ENCODE assay signal across 8 cellular contexts in genomic region chr9:38008168-38009034, GRCh38.
A peak's percentile ranks its signal among the peaks of the same experiment; 100 is the strongest.
DNase-seq lines count a peak whose midpoint lies in the region; ATAC-seq and TF ChIP-seq lines count a peak whose summit lies in the region.

No MANE protein-coding gene starts in this region.

- no peak for TF ChIP-seq CTCF in endodermal cell (conservative IDR thresholded peaks at IDR 0.05)
- no peak for TF ChIP-seq CTCF in natural killer cell (IDR thresholded peaks at IDR 0.05)
- no peak for TF ChIP-seq CTCF in type B pancreatic cell (conservative IDR thresholded peaks at IDR 0.05)

- no peak overlapping the region for H3K27ac ChIP-seq in endodermal cell (ENCODE audit: low read depth, low read length)

- H3K9me3 ChIP-seq in endodermal cell (ENCODE audit: control insufficient read depth, low read length), result no peaks in the 10 kb centered on the region

- no peaks in the 10 kb centered on the region for H3K9me3 Mint-ChIP-seq in endodermal cell
- no peaks in the 10 kb centered on the region for H3K9me3 Mint-ChIP-seq in natural killer cell
- no peaks in the 10 kb centered on the region for H3K9me3 Mint-ChIP-seq in type B pancreatic cell

- DNase-seq in DMS53 treated with DMSO at 0.1 percent for 48 hours (lab: John Stamatoyannopoulos, UW; ENCODE audit: unreplicated experiment) (peak; percentile 56), SW480 (ENCODE audit: low spot score) (peak; percentile 87), endodermal cell (peak; percentile 79), natural killer cell (peak; percentile 34), type B pancreatic cell (ENCODE audit: extremely low spot score, unreplicated experiment) (no peak), hippocampal formation (lab: John Stamatoyannopoulos, UW) (no peak)

- peaks cover 59% of the 10 kb centered on the region for H3K36me3 ChIP-seq in endodermal cell (ENCODE audit: control insufficient read depth, insufficient read depth, low read length)

- no peaks in the 10 kb centered on the region for H3K4me1 ChIP-seq in endodermal cell (ENCODE audit: control insufficient read depth, insufficient read depth, low read length)

- H3K27me3 ChIP-seq in endodermal cell (ENCODE audit: control insufficient read depth, insufficient read depth, low read length, poor library complexity, severe bottlenecking), result no peaks in the 10 kb centered on the region

- intact Hi-C loops in natural killer cell (cut with micrococcal nuclease), result no loop called here

- H3K4me3 Mint-ChIP-seq in endodermal cell (no peak overlapping the region), natural killer cell (peak overlapping the region; percentile 62), type B pancreatic cell (no peak overlapping the region)

- 56 to 62% methylated on average over 7 to 10 of the region's 10 CpGs for WGBS in endodermal cell (ENCODE audit: insufficient coverage in 1 of 2, insufficient read length in 1 of 2), 2 experiments

- H3K4me1 Mint-ChIP-seq in endodermal cell, result peaks cover 28% of the 10 kb centered on the region
- peaks cover 48 to 57% of the 10 kb centered on the region in 2 donors for H3K4me1 Mint-ChIP-seq in natural killer cell
- peaks cover 34% of the 10 kb centered on the region for H3K4me1 Mint-ChIP-seq in type B pancreatic cell (ENCODE audit: unreplicated experiment)

- ATAC-seq in GM19468 (IDR thresholded peaks at IDR 0.05; ENCODE audit: extremely low read depth, unreplicated experiment) (peak; percentile 51), HG03521 (IDR thresholded peaks at IDR 0.05; ENCODE audit: unreplicated experiment) (peak; percentile 61), natural killer cell (peak; percentile 65 to 73 (median 67))

- H3K27ac Mint-ChIP-seq in endodermal cell (peak overlapping the region; percentile 91), natural killer cell (peak overlapping the region; percentile 87 to 88), type B pancreatic cell (peak overlapping the region; percentile 92)

- peaks cover 23% of the 10 kb centered on the region for H3K36me3 Mint-ChIP-seq in endodermal cell (ENCODE audit: low read depth)
- no peaks in the 10 kb centered on the region for H3K36me3 Mint-ChIP-seq in natural killer cell
- no peaks in the 10 kb centered on the region for H3K36me3 Mint-ChIP-seq in type B pancreatic cell

- H3K9ac ChIP-seq in endodermal cell (ENCODE audit: extremely low read depth, low read length, poor library complexity, severe bottlenecking), result no peak overlapping the region

- H3K4me3 ChIP-seq in endodermal cell (ENCODE audit: low read length), result no peak overlapping the region

- H3K27me3 Mint-ChIP-seq in endodermal cell (ENCODE audit: insufficient read depth) (no peaks in the 10 kb centered on the region), natural killer cell (ENCODE audit: low read depth in 2 of 2) (no peaks in the 10 kb centered on the region), type B pancreatic cell (no peaks in the 10 kb centered on the region)

Comparison
In these comparisons a context has a peak if more than half of its experiments do, and no peak if none do; other contexts are left out.
1. DNase-seq: peak in DMS53 treated with DMSO at 0.1 percent for 48 hours (single experiment), SW480 (single experiment), endodermal cell (single experiment) and natural killer cell (single experiment); none in type B pancreatic cell (single experiment) and hippocampal formation (0 of 2).
2. Peak in every context shown above with its lines, with median percentiles within 50 percentile points of each other: ATAC-seq and H3K27ac Mint-ChIP-seq.